In the genomic region with DNA sequence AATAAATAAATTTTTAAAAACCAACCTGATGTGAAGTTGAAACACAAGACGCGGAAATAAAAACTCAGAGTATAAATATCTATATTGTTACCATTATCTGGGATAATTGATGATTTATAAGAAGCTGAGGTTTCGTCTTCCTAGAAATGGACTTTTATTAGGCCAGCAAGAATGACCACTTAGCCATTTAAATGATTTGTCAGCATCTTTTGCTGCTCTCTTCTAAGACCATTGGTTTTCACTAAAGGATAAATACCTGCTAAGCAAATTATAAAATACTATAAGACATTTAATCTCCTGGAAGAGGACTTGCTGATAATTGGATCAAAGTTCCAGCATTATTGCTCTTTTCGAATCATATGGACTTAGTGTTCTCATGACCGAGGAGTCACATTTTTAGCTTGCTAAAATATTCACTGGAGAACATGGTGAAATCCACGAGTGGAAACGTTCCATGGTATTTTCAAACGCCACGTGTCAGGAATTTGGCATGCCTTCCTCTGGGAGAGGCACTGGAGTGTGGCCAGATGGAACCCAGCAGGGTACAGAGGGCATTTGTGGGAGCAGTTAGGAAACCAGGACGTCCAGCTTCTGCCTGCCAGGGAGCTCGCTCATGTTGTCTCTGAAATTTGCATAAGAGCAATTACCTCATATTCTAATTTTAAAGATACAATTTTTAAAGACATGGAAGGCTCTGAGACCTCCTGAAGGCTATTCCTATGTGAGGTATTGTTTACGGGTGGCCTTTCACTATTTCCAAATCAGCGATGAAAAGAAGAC, we compare ENCODE assay signal across 9 cellular contexts. TPM values are rescaled to one million over a fixed set of nuclear protein-coding genes. Genes with fewer than 3 reads are reported as not detected.
DNase-seq lines count a peak whose midpoint lies in the region; ATAC-seq and TF ChIP-seq lines count a peak whose summit lies in the region.
"Had no signal": no experiment of that assay in that cellular context is flagged by ENCODE, and none has a peak within 500 bp of the region (broad histone marks: within the 10 kb centered on the region; RNA-seq: fewer than 3 reads in every experiment).

No MANE protein-coding gene starts in this region.

- no peak for ATAC-seq in activated naive CD4-positive, alpha-beta T cell treated with anti-CD3 and anti-CD28 coated beads, Interleukin-2, amount 50 U/mL, for 72 hours
- peak; percentile 88 for ATAC-seq in mucosa of descending colon

- H3K36me3 ChIP-seq in colonic mucosa = no peaks in the 10 kb centered on the region
- H3K36me3 ChIP-seq in mucosa of descending colon (ENCODE audit: low read depth) = no peaks in the 10 kb centered on the region
- H3K36me3 ChIP-seq in vagina = no peaks in the 10 kb centered on the region

- H3K9me3 Mint-ChIP-seq in activated naive CD4-positive, alpha-beta T cell treated with anti-CD3 and anti-CD28 coated beads, Interleukin-2, amount 50 U/mL, for 72 hours = no peaks in the 10 kb centered on the region

- H3K27ac ChIP-seq in colonic mucosa (no peak overlapping the region), vagina (peak overlapping the region; percentile 36)

- POLR2A ChIA-PET in GM10248 (lab: Yijun Ruan, JAX) = no interaction called here

- no peak for TF ChIP-seq POLR2A in vagina (IDR thresholded peaks at IDR 0.05)

- DNase-seq in activated naive CD4-positive, alpha-beta T cell treated with anti-CD3 and anti-CD28 coated beads, Interleukin-2, amount 50 U/mL, for 72 hours (ENCODE audit: low spot score in 2 of 2) = no peak
- DNase-seq in activated naive CD4-positive, alpha-beta T cell treated with anti-CD3 and anti-CD28 coated beads, Interleukin-2, amount 50 U/mL, for 16 hours = no peak
- DNase-seq in colonic mucosa (peak; percentile 73), mucosa of descending colon (peak; percentile 69 to 78 (median 69)), vagina (ENCODE audit: extremely low spot score in 2 of 2) (no peak), globus pallidus (ENCODE audit: low spot score) (no peak), GM10248 (ENCODE audit: extremely low spot score) (no peak), NCI-H1694 treated with DMSO at 0.1 percent for 48 hours (lab: John Stamatoyannopoulos, UW) (no peak)
- DNase-seq: activated CD8-positive, alpha-beta memory T cell treated with anti-CD3 and anti-CD28 coated beads, Interleukin-2, amount 50 U/mL, for 48 hours had no signal

- no peak for TF ChIP-seq CTCF in colonic mucosa (IDR thresholded peaks at IDR 0.05)
- TF ChIP-seq CTCF in mucosa of descending colon (IDR thresholded peaks at IDR 0.05) = no peak
- no peak for TF ChIP-seq CTCF in vagina (IDR thresholded peaks at IDR 0.05)
- no peak for TF ChIP-seq CTCF in GM10248 (IDR thresholded peaks at IDR 0.05; ENCODE audit: control extremely low read depth, extremely low read depth, low read depth, missing control alignments)

- H3K4me3 ChIP-seq in colonic mucosa = no peak overlapping the region
- no peak overlapping the region for H3K4me3 ChIP-seq in mucosa of descending colon
- H3K4me3 ChIP-seq in vagina = no peak overlapping the region

- H3K27me3 ChIP-seq in colonic mucosa (no peaks in the 10 kb centered on the region), vagina (no peaks in the 10 kb centered on the region)

- no peak overlapping the region for H3K9ac ChIP-seq in colonic mucosa (ENCODE audit: low read depth in 2 of 2, low read length in 2 of 2)

- peaks cover 7 to 25% of the 10 kb centered on the region in 2 donors for H3K36me3 Mint-ChIP-seq in activated naive CD4-positive, alpha-beta T cell treated with anti-CD3 and anti-CD28 coated beads, Interleukin-2, amount 50 U/mL, for 72 hours

- H3K4me1 ChIP-seq in colonic mucosa = no peaks in the 10 kb centered on the region
- peaks cover 9% of the 10 kb centered on the region for H3K4me1 ChIP-seq in mucosa of descending colon (ENCODE audit: low read depth)
- H3K4me1 ChIP-seq in vagina = peaks cover 43% of the 10 kb centered on the region

- CTCF ChIA-PET in GM10248 (lab: Yijun Ruan, JAX) = interaction anchor here (0.7 to 6.3 kb wide), 10 partner anchors 10 to 411 kb away, joined by 3 to 60 read pairs (median 4); a partner anchor contains a TSS

- H3K9me3 ChIP-seq in colonic mucosa (no peaks in the 10 kb centered on the region), mucosa of descending colon (no peaks in the 10 kb centered on the region), vagina (no peaks in the 10 kb centered on the region)

- peak overlapping the region; percentile 81 to 95 for H3K27ac Mint-ChIP-seq in activated naive CD4-positive, alpha-beta T cell treated with anti-CD3 and anti-CD28 coated beads, Interleukin-2, amount 50 U/mL, for 72 hours

- intact Hi-C loops in colonic mucosa (cut with DNase I) (no loop called here), mucosa of descending colon (cut with DNase I, micrococcal nuclease) (no loop called here), vagina (cut with DNase I) (no loop called here)

RNA-seq across cellular contexts. Expression of a gene that starts 43.1 kb away (rescaled TPM):
- 100 to 1,000 TPM; 110 to 146 TPM for total RNA-seq in activated naive CD4-positive, alpha-beta T cell treated with anti-CD3 and anti-CD28 coated beads, Interleukin-2, amount 50 U/mL, for 72 hours
- total RNA-seq in colonic mucosa (10 to 100 TPM; 11.0 to 12.7 TPM), mucosa of descending colon (10 to 100 TPM in 2 of 3 donors, 1 to 10 TPM in 1; 8.7 to 15.7 (median 12.3) TPM), vagina (34.4 TPM)

RNA-seq across cellular contexts. Expression of a gene that starts 53.4 kb away (rescaled TPM):
- 10 to 100 TPM; 49.7 to 85.1 TPM for total RNA-seq in activated naive CD4-positive, alpha-beta T cell treated with anti-CD3 and anti-CD28 coated beads, Interleukin-2, amount 50 U/mL, for 72 hours
- total RNA-seq in colonic mucosa (100 to 1,000 TPM; 252 to 304 TPM), mucosa of descending colon (100 to 1,000 TPM; 178 to 243 (median 235) TPM), vagina (137 TPM)

Comparison
In these comparisons a context has a peak if more than half of its experiments do, and no peak if none do; other contexts are left out.
1. DNase-seq: peak in colonic mucosa (single experiment) and mucosa of descending colon (3 of 3); none in activated naive CD4-positive, alpha-beta T cell treated with anti-CD3 and anti-CD28 coated beads, Interleukin-2, amount 50 U/mL, for 72 hours (0 of 2), activated naive CD4-positive, alpha-beta T cell treated with anti-CD3 and anti-CD28 coated beads, Interleukin-2, amount 50 U/mL, for 16 hours (single experiment), vagina (0 of 2), globus pallidus (single experiment), GM10248 (single experiment) and NCI-H1694 treated with DMSO at 0.1 percent for 48 hours (single experiment).